1 cellular context compared by ENCODE assay signal in the genomic region with DNA sequence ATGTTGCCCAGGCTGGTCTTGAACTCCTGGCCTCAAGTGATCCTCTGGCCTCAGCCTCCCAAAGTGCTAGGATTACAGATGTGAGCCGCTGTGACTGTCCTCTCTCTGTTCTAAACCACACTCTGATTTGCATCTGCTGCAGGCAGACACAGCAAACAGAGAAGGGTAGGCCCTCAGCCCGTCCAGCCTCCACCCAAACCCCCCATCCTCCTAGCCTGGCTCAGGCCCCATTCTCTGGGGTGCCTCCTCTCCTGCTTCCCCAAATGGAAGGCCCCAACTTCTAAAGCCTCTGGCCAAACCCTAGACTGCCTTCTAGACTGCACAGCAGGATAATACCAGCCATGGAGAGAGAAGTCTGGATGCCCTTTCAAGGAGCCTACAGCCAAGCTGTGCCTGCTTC.
TF ChIP-seq lines count a peak whose summit lies in the region.

No MANE protein-coding gene starts in this region.

TF ChIP-seq in HCT116, 20 proteins besides CTCF, POLR2A, EP300 and RAD21:
- TF ChIP-seq EZH2phosphoT487 (IDR thresholded peaks at IDR 0.05; ENCODE audit: borderline replicate concordance), result no peak
- TF ChIP-seq EZH2 (IDR thresholded peaks at IDR 0.05), result no peak
- no peak for TF ChIP-seq JUND (IDR thresholded peaks at IDR 0.05)
- TF ChIP-seq SIN3A (IDR thresholded peaks at IDR 0.05; ENCODE audit: low read depth), result no peak
- TF ChIP-seq, protein P1, sequence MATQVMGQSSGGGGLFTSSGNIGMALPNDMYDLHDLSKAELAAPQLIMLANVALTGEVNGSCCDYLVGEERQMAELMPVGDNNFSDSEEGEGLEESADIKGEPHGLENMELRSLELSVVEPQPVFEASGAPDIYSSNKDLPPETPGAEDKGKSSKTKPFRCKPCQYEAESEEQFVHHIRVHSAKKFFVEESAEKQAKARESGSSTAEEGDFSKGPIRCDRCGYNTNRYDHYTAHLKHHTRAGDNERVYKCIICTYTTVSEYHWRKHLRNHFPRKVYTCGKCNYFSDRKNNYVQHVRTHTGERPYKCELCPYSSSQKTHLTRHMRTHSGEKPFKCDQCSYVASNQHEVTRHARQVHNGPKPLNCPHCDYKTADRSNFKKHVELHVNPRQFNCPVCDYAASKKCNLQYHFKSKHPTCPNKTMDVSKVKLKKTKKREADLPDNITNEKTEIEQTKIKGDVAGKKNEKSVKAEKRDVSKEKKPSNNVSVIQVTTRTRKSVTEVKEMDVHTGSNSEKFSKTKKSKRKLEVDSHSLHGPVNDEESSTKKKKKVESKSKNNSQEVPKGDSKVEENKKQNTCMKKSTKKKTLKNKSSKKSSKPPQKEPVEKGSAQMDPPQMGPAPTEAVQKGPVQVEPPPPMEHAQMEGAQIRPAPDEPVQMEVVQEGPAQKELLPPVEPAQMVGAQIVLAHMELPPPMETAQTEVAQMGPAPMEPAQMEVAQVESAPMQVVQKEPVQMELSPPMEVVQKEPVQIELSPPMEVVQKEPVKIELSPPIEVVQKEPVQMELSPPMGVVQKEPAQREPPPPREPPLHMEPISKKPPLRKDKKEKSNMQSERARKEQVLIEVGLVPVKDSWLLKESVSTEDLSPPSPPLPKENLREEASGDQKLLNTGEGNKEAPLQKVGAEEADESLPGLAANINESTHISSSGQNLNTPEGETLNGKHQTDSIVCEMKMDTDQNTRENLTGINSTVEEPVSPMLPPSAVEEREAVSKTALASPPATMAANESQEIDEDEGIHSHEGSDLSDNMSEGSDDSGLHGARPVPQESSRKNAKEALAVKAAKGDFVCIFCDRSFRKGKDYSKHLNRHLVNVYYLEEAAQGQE (IDR thresholded peaks at IDR 0.05; ENCODE audit: low read depth), result no peak
- TF ChIP-seq CBX3 (IDR thresholded peaks at IDR 0.05; ENCODE audit: low read depth), result no peak
- TF ChIP-seq ZNF274 (IDR thresholded peaks at IDR 0.05; ENCODE audit: low read depth, low read length), result no peak
- TF ChIP-seq, protein P2, sequence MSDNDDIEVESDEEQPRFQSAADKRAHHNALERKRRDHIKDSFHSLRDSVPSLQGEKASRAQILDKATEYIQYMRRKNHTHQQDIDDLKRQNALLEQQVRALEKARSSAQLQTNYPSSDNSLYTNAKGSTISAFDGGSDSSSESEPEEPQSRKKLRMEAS (IDR thresholded peaks at IDR 0.05), result no peak
- no peak for TF ChIP-seq SRF (IDR thresholded peaks at IDR 0.05; ENCODE audit: low read depth)
- no peak for TF ChIP-seq FOSL1 (IDR thresholded peaks at IDR 0.05; ENCODE audit: low read depth)
- no peak for TF ChIP-seq CEBPB (IDR thresholded peaks at IDR 0.05; ENCODE audit: low read depth)
